ENCODE assay signal across 20 cellular contexts in genomic region chr13:104008571-104009435, GRCh38.
DNase-seq lines count a peak whose midpoint lies in the region; ATAC-seq and TF ChIP-seq lines count a peak whose summit lies in the region.
"Had no signal": no experiment of that assay in that cellular context is flagged by ENCODE, and none has a peak within 500 bp of the region (broad histone marks: within the 10 kb centered on the region; RNA-seq: fewer than 3 reads in every experiment).

No MANE protein-coding gene starts in this region.

- BruUV-seq in mammary epithelial cell (replicated peaks; lab: Mats Ljungman, UMichigan) (no TSS peak), MCF 10A (replicated peaks; lab: Mats Ljungman, UMichigan) (no TSS peak)

- H3K36me3 Mint-ChIP-seq in MCF 10A (ENCODE audit: insufficient read depth, unreplicated experiment): no peaks in the 10 kb centered on the region
- H3K36me3 Mint-ChIP-seq: CD4-positive, CD25-positive, alpha-beta regulatory T cell; immature natural killer cell had no signal

- H3K27me3 ChIP-seq in mammary epithelial cell (ENCODE audit: insufficient read depth, low read length): no peaks in the 10 kb centered on the region
- no peaks in the 10 kb centered on the region for H3K27me3 ChIP-seq in right atrium auricular region
- H3K27me3 ChIP-seq: breast epithelium, thyroid gland had no signal

- no peak overlapping the region for H3K27ac Mint-ChIP-seq in MCF 10A (ENCODE audit: low read depth, unreplicated experiment)
- H3K27ac Mint-ChIP-seq: CD4-positive, CD25-positive, alpha-beta regulatory T cell; immature natural killer cell had no signal

- H3K27ac ChIP-seq in mammary epithelial cell (ENCODE audit: insufficient read depth, low read depth, low read length) (no peak overlapping the region), right atrium auricular region (no peak overlapping the region)
- H3K27ac ChIP-seq: breast epithelium, skin epidermis, thyroid gland had no signal

- no peak overlapping the region for H2AFZ ChIP-seq in mammary epithelial cell (ENCODE audit: low read depth, low read length)

- H3K4me1 Mint-ChIP-seq in MCF 10A (ENCODE audit: insufficient read depth, unreplicated experiment): peaks cover 5% of the 10 kb centered on the region
- H3K4me1 Mint-ChIP-seq: CD4-positive, CD25-positive, alpha-beta regulatory T cell; immature natural killer cell had no signal

- no peaks in the 10 kb centered on the region for H4K20me1 ChIP-seq in mammary epithelial cell (ENCODE audit: insufficient read depth, low read length)

- no peak overlapping the region for H3K4me2 ChIP-seq in mammary epithelial cell (ENCODE audit: insufficient read depth, low read depth, low read length)

- 75% methylated on average over 8 of the region's 8 CpGs for WGBS in mammary epithelial cell (ENCODE audit: low coverage, missing lambda C conversion rate)

- no peak overlapping the region for H3K4me3 ChIP-seq in mammary epithelial cell (replicated peaks in 1 of 3; ENCODE audit: insufficient read depth in 1 of 3, low read depth in 2 of 3, low read length in 3 of 3)
- no peak overlapping the region for H3K4me3 ChIP-seq in astrocyte of the spinal cord (ENCODE audit: low read depth, low read length)
- no peak overlapping the region for H3K4me3 ChIP-seq in right atrium auricular region
- H3K4me3 ChIP-seq: breast epithelium, skin epidermis, thyroid gland had no signal

- H3K36me3 ChIP-seq in mammary epithelial cell (ENCODE audit: insufficient read depth, low read length) (no peaks in the 10 kb centered on the region), right atrium auricular region (no peaks in the 10 kb centered on the region)
- H3K36me3 ChIP-seq: breast epithelium, thyroid gland had no signal

- no peaks in the 10 kb centered on the region for H3K79me2 ChIP-seq in mammary epithelial cell (ENCODE audit: insufficient read depth, low read length)

- H3K9me3 ChIP-seq in mammary epithelial cell (replicated peaks; ENCODE audit: insufficient read depth, low read length) (no peaks in the 10 kb centered on the region), right atrium auricular region (no peaks in the 10 kb centered on the region)
- H3K9me3 ChIP-seq: breast epithelium, thyroid gland had no signal

- ATAC-seq in GM18858 (IDR thresholded peaks at IDR 0.05; ENCODE audit: unreplicated experiment) (no peak), GM21717 (IDR thresholded peaks at IDR 0.05; ENCODE audit: unreplicated experiment) (no peak)

- DNase-seq in mammary epithelial cell: peak; percentile 30
- DNase-seq in MCF 10A (ENCODE audit: unreplicated experiment): no peak
- peak; percentile 85 for DNase-seq in astrocyte of the spinal cord (ENCODE audit: low read depth, low spot score)
- DNase-seq in glomerular endothelial cell (ENCODE audit: extremely low read depth, low read depth, low spot score): peak; percentile 77
- no peak for DNase-seq in right atrium auricular region (ENCODE audit: low spot score)
- no peak for DNase-seq in SKM-1 treated with dmso at 0.1 percent for 144 hours (lab: John Stamatoyannopoulos, UW; ENCODE audit: unreplicated experiment)
- DNase-seq: 8988T; activated CD4-positive, CD25-positive, alpha-beta regulatory T cell treated with anti-CD3 and anti-CD28 coated beads, Interleukin-2, amount 50 U/mL, for 72 hours; activated naive CD4-positive, alpha-beta T cell treated with Interleukin-2 at 50 U/mL for 16 hours; CD4-positive, CD25-positive, alpha-beta regulatory T cell; DND-41; GOT3; immature natural killer cell; NCI-H1694; NCI-H510A treated with DMSO at 0.1 percent for 48 hours; thyroid gland had no signal

- TF ChIP-seq CTCF in mammary epithelial cell (conservative IDR thresholded peaks at IDR 0.05 in 1 of 2, IDR thresholded peaks at IDR 0.05 in 1 of 2; ENCODE audit: extremely low read depth in 1 of 2, insufficient read depth in 1 of 2, low read depth in 1 of 2, low read length in 2 of 2) (no peak), MCF 10A (IDR thresholded peaks at IDR 0.05; ENCODE audit: unreplicated experiment) (no peak), astrocyte of the spinal cord (IDR thresholded peaks at IDR 0.05; ENCODE audit: low read depth, low read length) (no peak), right atrium auricular region (IDR thresholded peaks at IDR 0.05) (no peak)

- intact Hi-C loops in mammary epithelial cell (cut with micrococcal nuclease): no loop called here
- intact Hi-C loops in MCF 10A (cut with micrococcal nuclease): no loop called here

- CTCF ChIA-PET in mammary epithelial cell (lab: Charles Lee; ENCODE audit: low non-redundant PET) (no interaction called here), MCF 10A (lab: Yijun Ruan, JAX) (no interaction called here)

- H3K27me3 Mint-ChIP-seq in MCF 10A (ENCODE audit: insufficient read depth, unreplicated experiment): no peaks in the 10 kb centered on the region
- H3K27me3 Mint-ChIP-seq: CD4-positive, CD25-positive, alpha-beta regulatory T cell had no signal

- H3K9ac ChIP-seq in mammary epithelial cell (ENCODE audit: insufficient read depth, low read length): no peak overlapping the region

- H3K9me3 Mint-ChIP-seq in MCF 10A (ENCODE audit: unreplicated experiment): no peaks in the 10 kb centered on the region

- H3K4me1 ChIP-seq in mammary epithelial cell (ENCODE audit: insufficient read depth, low read length) (peaks cover 6% of the 10 kb centered on the region), right atrium auricular region (peaks cover 0 to 4% of the 10 kb centered on the region in 2 donors)
- H3K4me1 ChIP-seq: breast epithelium had no signal

- in situ Hi-C loops in mammary epithelial cell (cut with MboI; ENCODE audit: low sequenced_read_pairs in 2 of 2) (no loop called here), astrocyte of the spinal cord (cut with HindIII; ENCODE audit: low sequenced_read_pairs) (no loop called here)

- dilution Hi-C loops in mammary epithelial cell (cut with HindIII; ENCODE audit: low sequenced_read_pairs): no loop called here

- POLR2A ChIA-PET in MCF 10A (lab: Yijun Ruan, JAX): interaction anchor here (0.7 kb wide), 1 partner anchor 17 kb away, joined by 3 read pairs; no protein-coding TSS in a partner anchor

- no peak overlapping the region for H3K4me3 Mint-ChIP-seq in MCF 10A (ENCODE audit: unreplicated experiment)
- H3K4me3 Mint-ChIP-seq: CD4-positive, CD25-positive, alpha-beta regulatory T cell; immature natural killer cell had no signal

Comparison
In these comparisons a context has a peak if more than half of its experiments do, and no peak if none do; other contexts are left out.
1. DNase-seq: peak in mammary epithelial cell (single experiment), astrocyte of the spinal cord (single experiment) and glomerular endothelial cell (single experiment); none in MCF 10A (single experiment), right atrium auricular region (single experiment) and SKM-1 treated with dmso at 0.1 percent for 144 hours (single experiment).